In genomic region chr19:2887391-2887914, GRCh38 we compare ENCODE assay signal across 1 cellular context.
A peak's percentile ranks its signal among the peaks of the same experiment; 100 is the strongest.
TF ChIP-seq lines count a peak whose summit lies in the region.

No MANE protein-coding gene starts in this region.

TF ChIP-seq in K562, 482 proteins besides CTCF, POLR2A, EP300 and RAD21 (continued from another document and continues in another):
- TF ChIP-seq TFAP4 (CRISPR knock-in tag; IDR thresholded peaks at IDR 0.05; ENCODE audit: borderline replicate concordance): no peak
- TF ChIP-seq SP1 (CRISPR knock-in tag; IDR thresholded peaks at IDR 0.05): peak; percentile 51; the same call in 1 of the 2 replicates
- TF ChIP-seq ETV1 (tag; conservative IDR thresholded peaks at IDR 0.05; ENCODE audit: low read depth): peak; percentile 63
- peak in 1 of 2 experiments; percentile 7; a peak in 1 of 4 replicates for TF ChIP-seq NRF1 (conservative IDR thresholded peaks at IDR 0.05 in 1 of 2, IDR thresholded peaks at IDR 0.05 in 1 of 2)
- TF ChIP-seq, protein P1, sequence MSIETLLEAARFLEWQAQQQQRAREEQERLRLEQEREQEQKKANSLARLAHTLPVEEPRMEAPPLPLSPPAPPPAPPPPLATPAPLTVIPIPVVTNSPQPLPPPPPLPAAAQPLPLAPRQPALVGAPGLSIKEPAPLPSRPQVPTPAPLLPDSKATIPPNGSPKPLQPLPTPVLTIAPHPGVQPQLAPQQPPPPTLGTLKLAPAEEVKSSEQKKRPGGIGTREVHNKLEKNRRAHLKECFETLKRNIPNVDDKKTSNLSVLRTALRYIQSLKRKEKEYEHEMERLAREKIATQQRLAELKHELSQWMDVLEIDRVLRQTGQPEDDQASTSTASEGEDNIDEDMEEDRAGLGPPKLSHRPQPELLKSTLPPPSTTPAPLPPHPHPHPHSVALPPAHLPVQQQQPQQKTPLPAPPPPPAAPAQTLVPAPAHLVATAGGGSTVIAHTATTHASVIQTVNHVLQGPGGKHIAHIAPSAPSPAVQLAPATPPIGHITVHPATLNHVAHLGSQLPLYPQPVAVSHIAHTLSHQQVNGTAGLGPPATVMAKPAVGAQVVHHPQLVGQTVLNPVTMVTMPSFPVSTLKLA (conservative IDR thresholded peaks at IDR 0.05): peak; percentile 52 to 61; a peak in 3 of 4 replicates
- TF ChIP-seq GATAD2B (IDR thresholded peaks at IDR 0.05; ENCODE audit: borderline replicate concordance): no peak
- 0 out of 2 replicates have a peak, but pooled peaks have one; percentile 20 for TF ChIP-seq MEF2D (tag; conservative IDR thresholded peaks at IDR 0.05; ENCODE audit: low read depth)
- TF ChIP-seq ATF7 (IDR thresholded peaks at IDR 0.05): peak; percentile 45; the same call in 1 of the 2 replicates
- TF ChIP-seq FOXK2 (conservative IDR thresholded peaks at IDR 0.05 in 1 of 2, IDR thresholded peaks at IDR 0.05 in 1 of 2; ENCODE audit: low read depth in 2 of 2): peak; percentile 74 to 79
- TF ChIP-seq PRDM10 (IDR thresholded peaks at IDR 0.05; ENCODE audit: partially characterized antibody): peak; percentile 90
- TF ChIP-seq CBX3 (IDR thresholded peaks at IDR 0.05; ENCODE audit: borderline replicate concordance in 1 of 2, low read length in 2 of 2): peak in 1 of 2 experiments; percentile 23; a peak in 1 of 3 replicates
- TF ChIP-seq SOX6 (IDR thresholded peaks at IDR 0.05): peak; percentile 22; the same call in 1 of the 2 replicates
- no peak for TF ChIP-seq SRF (CRISPR knock-in tag; IDR thresholded peaks at IDR 0.05)
- TF ChIP-seq HMBOX1 (IDR thresholded peaks at IDR 0.05): peak; percentile 79
- peak; percentile 38; the same call in 1 of the 2 replicates for TF ChIP-seq JUND (IDR thresholded peaks at IDR 0.05; ENCODE audit: borderline replicate concordance, low read depth, low read length)
- TF ChIP-seq JUND (tag; IDR thresholded peaks at IDR 0.05; ENCODE audit: borderline replicate concordance, low read depth, low read length): no peak
- TF ChIP-seq SRSF7 (optimal IDR thresholded peaks at IDR 0.05; ENCODE audit: low read depth, low read length): no peak
- TF ChIP-seq ZBTB33 (CRISPR knock-in tag; IDR thresholded peaks at IDR 0.05): 0 out of 2 replicates have a peak, but pooled peaks have one; percentile 36
- peak in 1 of 3 experiments; percentile 20 for TF ChIP-seq YY1 (IDR thresholded peaks at IDR 0.05; ENCODE audit: borderline replicate concordance in 1 of 3, control insufficient read depth in 1 of 3, extremely low read depth in 1 of 3, insufficient read depth in 3 of 3, insufficient read length in 1 of 3, insufficient replicate concordance in 2 of 3, low read depth in 1 of 3, low read length in 2 of 3)
- peak; percentile 26; the same call in 1 of the 2 replicates for TF ChIP-seq SMC3 (conservative IDR thresholded peaks at IDR 0.05; ENCODE audit: insufficient read depth, low read depth, low read length)
- TF ChIP-seq MAX (CRISPR knock-in tag; IDR thresholded peaks at IDR 0.05): peak; percentile 47; the same call in 1 of the 2 replicates
- TF ChIP-seq RBM14 (IDR thresholded peaks at IDR 0.05; ENCODE audit: borderline replicate concordance, insufficient read depth, low read depth, low read length): no peak
- TF ChIP-seq, protein P2, sequence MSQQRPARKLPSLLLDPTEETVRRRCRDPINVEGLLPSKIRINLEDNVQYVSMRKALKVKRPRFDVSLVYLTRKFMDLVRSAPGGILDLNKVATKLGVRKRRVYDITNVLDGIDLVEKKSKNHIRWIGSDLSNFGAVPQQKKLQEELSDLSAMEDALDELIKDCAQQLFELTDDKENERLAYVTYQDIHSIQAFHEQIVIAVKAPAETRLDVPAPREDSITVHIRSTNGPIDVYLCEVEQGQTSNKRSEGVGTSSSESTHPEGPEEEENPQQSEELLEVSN (IDR thresholded peaks at IDR 0.05; ENCODE audit: borderline replicate concordance in 1 of 2, extremely low read depth in 1 of 2, insufficient read depth in 1 of 2, insufficient read length in 1 of 2, low read depth in 1 of 2, low read length in 1 of 2, poor library complexity in 1 of 2, severe bottlenecking in 1 of 2): peak; percentile 86 to 93
- peak in 1 of 2 experiments; percentile 77; a peak in 1 of 4 replicates for TF ChIP-seq MCM7 (IDR thresholded peaks at IDR 0.05)
- peak; percentile 80 for TF ChIP-seq ZNF316 (IDR thresholded peaks at IDR 0.05)
- TF ChIP-seq MTA1 (IDR thresholded peaks at IDR 0.05; ENCODE audit: borderline replicate concordance): no peak
- TF ChIP-seq, protein P3, sequence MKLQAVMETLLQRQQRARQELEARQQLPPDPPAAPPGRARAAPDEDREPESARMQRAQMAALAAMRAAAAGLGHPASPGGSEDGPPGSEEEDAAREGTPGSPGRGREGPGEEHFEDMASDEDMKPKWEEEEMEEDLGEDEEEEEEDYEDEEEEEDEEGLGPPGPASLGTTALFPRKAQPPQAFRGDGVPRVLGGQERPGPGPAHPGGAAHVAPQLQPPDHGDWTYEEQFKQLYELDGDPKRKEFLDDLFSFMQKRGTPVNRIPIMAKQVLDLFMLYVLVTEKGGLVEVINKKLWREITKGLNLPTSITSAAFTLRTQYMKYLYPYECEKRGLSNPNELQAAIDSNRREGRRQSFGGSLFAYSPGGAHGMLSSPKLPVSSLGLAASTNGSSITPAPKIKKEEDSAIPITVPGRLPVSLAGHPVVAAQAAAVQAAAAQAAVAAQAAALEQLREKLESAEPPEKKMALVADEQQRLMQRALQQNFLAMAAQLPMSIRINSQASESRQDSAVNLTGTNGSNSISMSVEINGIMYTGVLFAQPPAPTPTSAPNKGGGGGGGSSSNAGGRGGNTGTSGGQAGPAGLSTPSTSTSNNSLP (IDR thresholded peaks at IDR 0.05; ENCODE audit: borderline replicate concordance, low read depth, low read length): 0 out of 2 replicates have a peak, but pooled peaks have one; percentile 48
- TF ChIP-seq ESRRA (IDR thresholded peaks at IDR 0.05; ENCODE audit: borderline replicate concordance, low read depth): 0 out of 2 replicates have a peak, but pooled peaks have one; percentile 11
- peak; percentile 17; the same call in 1 of the 2 replicates for TF ChIP-seq FOXK1 (CRISPR knock-in tag; IDR thresholded peaks at IDR 0.05; ENCODE audit: borderline replicate concordance)
- no peak for TF ChIP-seq MXD1 (CRISPR knock-in tag; IDR thresholded peaks at IDR 0.05; ENCODE audit: borderline replicate concordance, poor library complexity, severe bottlenecking)
- TF ChIP-seq SAP30 (IDR thresholded peaks at IDR 0.05; ENCODE audit: borderline replicate concordance, insufficient read depth, low read depth, low read length, poor library complexity, severe bottlenecking): no peak
- TF ChIP-seq EP400 (IDR thresholded peaks at IDR 0.05): peak; percentile 17; the same call in 1 of the 2 replicates
- 0 out of 4 replicates have a peak, but pooled peaks of 1 of the 2 experiments have one; percentile 10 for TF ChIP-seq NONO (IDR thresholded peaks at IDR 0.05; ENCODE audit: low read depth in 2 of 2, low read length in 1 of 2)
- TF ChIP-seq DACH1 (IDR thresholded peaks at IDR 0.05; ENCODE audit: partially characterized antibody): peak; percentile 98
